Comparison of ENCODE assay signal across 15 cellular contexts in genomic region chr4:1567808-1568581, GRCh38.
DNase-seq lines count a peak whose midpoint lies in the region; ATAC-seq and TF ChIP-seq lines count a peak whose summit lies in the region.
"Had no signal": no experiment of that assay in that cellular context is flagged by ENCODE, and none has a peak within 500 bp of the region (broad histone marks: within the 10 kb centered on the region; RNA-seq: fewer than 3 reads in every experiment).

No MANE protein-coding gene starts in this region.

- H3K27ac ChIP-seq in right atrium auricular region (no peak overlapping the region), OCI-LY1 (ENCODE audit: low read depth, low read length, poor library complexity, severe bottlenecking) (no peak overlapping the region), right lobe of liver (no peak overlapping the region), stomach (no peak overlapping the region)
- H3K27ac ChIP-seq: brain microvascular endothelial cell, esophagus squamous epithelium had no signal

- H3F3A ChIP-seq in OCI-LY1 (ENCODE audit: insufficient read depth, low read length) = no peaks in the 10 kb centered on the region

- DNase-seq in Right ventricle myocardium superior = peak; percentile 47
- DNase-seq in right atrium auricular region (ENCODE audit: low spot score) = no peak
- DNase-seq in right lobe of liver = peak in 2 of 3 donors; percentile 19 to 56
- DNase-seq in stomach = peak; percentile 44
- no peak for DNase-seq in GOT3 (lab: John Stamatoyannopoulos, UW)
- DNase-seq in NCI-H2029 treated with DMSO at 0.1 percent for 48 hours (lab: John Stamatoyannopoulos, UW) = no peak
- DNase-seq: activated CD4-positive, alpha-beta T cell treated with anti-CD3 and anti-CD28 coated beads for 1 hour; brain microvascular endothelial cell; esophagus squamous epithelium; hippocampal formation; MV-4-11; NCI-H2107; stimulated activated CD4-positive, alpha-beta T cell treated with anti-CD3 and anti-CD28 coated beads, Interleukin-15, amount 100 ng/mL, for 24 hours had no signal

- H2AFZ ChIP-seq in OCI-LY1 (ENCODE audit: low read length) = no peak overlapping the region

- H3K9me2 ChIP-seq in OCI-LY1 (ENCODE audit: low read depth, low read length) = no peaks in the 10 kb centered on the region

- H3K4me1 ChIP-seq in right atrium auricular region (no peaks in the 10 kb centered on the region), OCI-LY1 (ENCODE audit: insufficient read depth, low read length, severe bottlenecking) (peaks cover 4% of the 10 kb centered on the region), right lobe of liver (no peaks in the 10 kb centered on the region), stomach (peaks cover 0 to 27% (median 21%) of the 10 kb centered on the region in 4 donors)
- H3K4me1 ChIP-seq: esophagus squamous epithelium had no signal

- intact Hi-C loops in Right ventricle myocardium superior (cut with DNase I) (no loop called here), right lobe of liver (cut with DNase I) (no loop called here), stomach (cut with DNase I; ENCODE audit: low total_unique reads) (no loop called here)

- H3K4me3 ChIP-seq in right atrium auricular region (no peak overlapping the region), OCI-LY1 (ENCODE audit: low read depth, low read length, poor library complexity, severe bottlenecking) (no peak overlapping the region), right lobe of liver (no peak overlapping the region), stomach (peak overlapping the region in 1 of 4 donors; percentile 6)

- peaks cover 0 to 6% of the 10 kb centered on the region in 2 donors for H3K27me3 ChIP-seq in right atrium auricular region
- H3K27me3 ChIP-seq in OCI-LY1 (ENCODE audit: insufficient read depth, low read length) = no peaks in the 10 kb centered on the region
- no peaks in the 10 kb centered on the region for H3K27me3 ChIP-seq in right lobe of liver
- H3K27me3 ChIP-seq in stomach = peaks cover 0 to 63% (median 35%) of the 10 kb centered on the region in 3 donors
- H3K27me3 ChIP-seq: brain microvascular endothelial cell had no signal

- H3K36me3 ChIP-seq in right atrium auricular region (no peaks in the 10 kb centered on the region), OCI-LY1 (ENCODE audit: insufficient read depth, low read length) (no peaks in the 10 kb centered on the region), right lobe of liver (no peaks in the 10 kb centered on the region), stomach (no peaks in the 10 kb centered on the region)
- H3K36me3 ChIP-seq: brain microvascular endothelial cell, esophagus squamous epithelium had no signal

- no peaks in the 10 kb centered on the region for H4K20me1 ChIP-seq in OCI-LY1 (ENCODE audit: insufficient read depth, low read length)

- ATAC-seq in Right ventricle myocardium superior (ENCODE audit: poor library complexity) = no peak
- ATAC-seq in right lobe of liver = no peak
- no peak for ATAC-seq in GM21737 (IDR thresholded peaks at IDR 0.05; ENCODE audit: unreplicated experiment)

- 20% methylated on average over 11 of the region's 42 CpGs for WGBS in right lobe of liver (ENCODE audit: insufficient coverage, low coverage, low lambda C conversion rate, missing lambda C conversion rate)
- WGBS in stomach, 5 donors = 28 to 42% (median 34%) methylated on average over 26 to 42 of the region's 42 CpGs

- no peak for TF ChIP-seq EP300 in stomach (IDR thresholded peaks at IDR 0.05)

- H3K9ac ChIP-seq in OCI-LY1 (ENCODE audit: low read length) = no peak overlapping the region

- TF ChIP-seq POLR2A in right lobe of liver (IDR thresholded peaks at IDR 0.05) = no peak
- no peak for TF ChIP-seq POLR2A in stomach (IDR thresholded peaks at IDR 0.05)

- H3K9me3 ChIP-seq in right atrium auricular region (no peaks in the 10 kb centered on the region), OCI-LY1 (ENCODE audit: low read length) (no peaks in the 10 kb centered on the region), right lobe of liver (no peaks in the 10 kb centered on the region), stomach (no peaks in the 10 kb centered on the region)
- H3K9me3 ChIP-seq: esophagus squamous epithelium had no signal

- H3K4me2 ChIP-seq in OCI-LY1 (ENCODE audit: low read length) = peak overlapping the region; percentile 29; the same call in 1 of the 2 replicates

- H3K79me2 ChIP-seq in OCI-LY1 (ENCODE audit: insufficient read depth, low read length) = no peaks in the 10 kb centered on the region

- TF ChIP-seq CTCF in right atrium auricular region (IDR thresholded peaks at IDR 0.05) (no peak), OCI-LY1 (IDR thresholded peaks at IDR 0.05; ENCODE audit: low read length) (peak; percentile 29), right lobe of liver (IDR thresholded peaks at IDR 0.05) (no peak), stomach (IDR thresholded peaks at IDR 0.05) (no peak)

Comparison
In these comparisons a context has a peak if more than half of its experiments do, and no peak if none do; other contexts are left out.
1. DNase-seq: peak in Right ventricle myocardium superior (single experiment), right lobe of liver (2 of 3) and stomach (single experiment); none in right atrium auricular region (single experiment), GOT3 (single experiment) and NCI-H2029 treated with DMSO at 0.1 percent for 48 hours (single experiment).